In genomic region chr2:12534646-12535263, GRCh38 we compare ENCODE assay signal across 10 cellular contexts.
A peak's percentile ranks its signal among the peaks of the same experiment; 100 is the strongest.
DNase-seq lines count a peak whose midpoint lies in the region; TF ChIP-seq lines count a peak whose summit lies in the region.
"Had no signal": no experiment of that assay in that cellular context is flagged by ENCODE, and none has a peak within 500 bp of the region (broad histone marks: within the 10 kb centered on the region; RNA-seq: fewer than 3 reads in every experiment).

No MANE protein-coding gene starts in this region.

- H3K4me1 ChIP-seq in A673 (ENCODE audit: insufficient read depth, low read length, poor library complexity, severe bottlenecking): peaks cover 20% of the 10 kb centered on the region

- no peaks in the 10 kb centered on the region for H3K9me3 ChIP-seq in A673 (ENCODE audit: low read depth, low read length, poor library complexity, severe bottlenecking)

- H3K36me3 ChIP-seq in A673 (ENCODE audit: insufficient read depth, low read length, poor library complexity, severe bottlenecking) (no peaks in the 10 kb centered on the region), brain microvascular endothelial cell (replicated peaks) (no peaks in the 10 kb centered on the region)
- H3K36me3 ChIP-seq: WERI-Rb-1 had no signal

- POLR2A ChIA-PET in A673 (lab: Charles Lee; ENCODE audit: low non-redundant PET): no interaction called here

- CTCF ChIA-PET in A673 (lab: Charles Lee): interaction anchor here (0.6 to 0.8 kb wide), 3 partner anchors 12 to 38 kb away, joined by 3 to 4 read pairs (median 3); no protein-coding TSS in a partner anchor

- H3K27ac ChIP-seq in A673 (ENCODE audit: low read depth, low read length, poor library complexity, severe bottlenecking): no peak overlapping the region
- H3K27ac ChIP-seq in brain microvascular endothelial cell: peak overlapping the region; percentile 85
- H3K27ac ChIP-seq: WERI-Rb-1 had no signal

- BruUV-seq in A673 (replicated peaks; lab: Mats Ljungman, UMichigan): no TSS peak

- no peak overlapping the region for H3K4me3 ChIP-seq in A673 (ENCODE audit: low read depth, low read length, poor library complexity, severe bottlenecking)
- peak overlapping the region; percentile 6 for H3K4me3 ChIP-seq in brain microvascular endothelial cell (ENCODE audit: low read depth, low read length)

- TF ChIP-seq CTCF in A673 (conservative IDR thresholded peaks at IDR 0.05; ENCODE audit: low read depth, low read length) (no peak), brain microvascular endothelial cell (IDR thresholded peaks at IDR 0.05; ENCODE audit: low read depth, low read length, missing control alignments) (no peak)

- no peaks in the 10 kb centered on the region for H3K27me3 ChIP-seq in A673 (replicated peaks; ENCODE audit: insufficient read depth, low read depth, low read length, poor library complexity)
- H3K27me3 ChIP-seq in brain microvascular endothelial cell (replicated peaks): no peaks in the 10 kb centered on the region

- intact Hi-C loops in A673 (cut with micrococcal nuclease; ENCODE audit: unreplicated experiment): no loop called here

- peak; percentile 51 for DNase-seq in A673 (ENCODE audit: low spot score)
- DNase-seq in HS-27A (ENCODE audit: low read depth): peak; percentile 99
- peak; percentile 91 for DNase-seq in brain microvascular endothelial cell
- peak; percentile 95 for DNase-seq in kidney tubule cell (ENCODE audit: low spot score)
- DNase-seq in NCI-H1417 treated with DMSO at 0.1 percent for 48 hours (lab: John Stamatoyannopoulos, UW): no peak
- DNase-seq in GM19238 (ENCODE audit: insufficient read length, low spot score): no peak
- DNase-seq in midbrain (lab: John Stamatoyannopoulos, UW): no peak
- no peak for DNase-seq in NK-92 treated with Interleukin-12 subunit alpha and Interleukin-12 subunit beta, amount 100 ng/mL, for 24 hours (lab: John Stamatoyannopoulos, UW)
- DNase-seq: small intestine, WERI-Rb-1 had no signal

- in situ Hi-C loops in brain microvascular endothelial cell (cut with HindIII; ENCODE audit: low pct_ligation_motif_present, low sequenced_read_pairs): no loop called here

Comparison
In these comparisons a context has a peak if more than half of its experiments do, and no peak if none do; other contexts are left out.
1. DNase-seq: peak in A673 (single experiment), HS-27A (single experiment), brain microvascular endothelial cell (single experiment) and kidney tubule cell (single experiment); none in NCI-H1417 treated with DMSO at 0.1 percent for 48 hours (single experiment), GM19238 (single experiment), midbrain (single experiment) and NK-92 treated with Interleukin-12 subunit alpha and Interleukin-12 subunit beta, amount 100 ng/mL, for 24 hours (single experiment).